Comparison of ENCODE assay signal across 9 cellular contexts in genomic region chr1:242467556-242468145, GRCh38. TPM values are rescaled to one million over a fixed set of nuclear protein-coding genes. Genes with fewer than 3 reads are reported as not detected.
DNase-seq lines count a peak whose midpoint lies in the region; ATAC-seq, FAIRE-seq and TF ChIP-seq lines count a peak whose summit lies in the region.
"Had no signal": no experiment of that assay in that cellular context is flagged by ENCODE, and none has a peak within 500 bp of the region (broad histone marks: within the 10 kb centered on the region; RNA-seq: fewer than 3 reads in every experiment).

No MANE protein-coding gene starts in this region.

- intact Hi-C loops in CD14-positive monocyte (cut with micrococcal nuclease): no loop called here

- H3K27me3 Mint-ChIP-seq in mesothelial cell of epicardium (ENCODE audit: low read depth) (no peaks in the 10 kb centered on the region), CD14-positive monocyte (ENCODE audit: low read depth in 3 of 3) (peaks cover 0 to 3% (median 2%) of the 10 kb centered on the region in 3 donors)

- no peaks in the 10 kb centered on the region for H3K9me3 ChIP-seq in RWPE2 (ENCODE audit: severe bottlenecking)

- H3K4me3 ChIP-seq in RWPE2 (ENCODE audit: severe bottlenecking): no peak overlapping the region

- no peaks in the 10 kb centered on the region for H3K36me3 Mint-ChIP-seq in mesothelial cell of epicardium
- H3K36me3 Mint-ChIP-seq in CD14-positive monocyte: no peaks in the 10 kb centered on the region
- H3K36me3 Mint-ChIP-seq: activated naive CD4-positive, alpha-beta T cell treated with anti-CD3 and anti-CD28 coated beads, Interleukin-2, amount 50 U/mL, for 24 hours had no signal

- H3K27ac ChIP-seq in RWPE2 (ENCODE audit: poor library complexity, severe bottlenecking): no peak overlapping the region

- FAIRE-seq in G401.6 (lab: Jason Lieb, UNC) (peak; percentile 64), endometrium (lab: Jason Lieb, UNC) (peak; percentile 99)

- H3K4me1 Mint-ChIP-seq in mesothelial cell of epicardium: peaks cover 4% of the 10 kb centered on the region
- no peaks in the 10 kb centered on the region for H3K4me1 Mint-ChIP-seq in CD14-positive monocyte
- H3K4me1 Mint-ChIP-seq: activated naive CD4-positive, alpha-beta T cell treated with anti-CD3 and anti-CD28 coated beads, Interleukin-2, amount 50 U/mL, for 24 hours had no signal

- H3K9me3 Mint-ChIP-seq in mesothelial cell of epicardium (no peaks in the 10 kb centered on the region), CD14-positive monocyte (peaks cover 0 to 6% (median 0%) of the 10 kb centered on the region in 7 donors)
- H3K9me3 Mint-ChIP-seq: activated naive CD4-positive, alpha-beta T cell treated with anti-CD3 and anti-CD28 coated beads, Interleukin-2, amount 50 U/mL, for 24 hours had no signal

- H3K27ac Mint-ChIP-seq in mesothelial cell of epicardium (no peak overlapping the region), CD14-positive monocyte (no peak overlapping the region)
- H3K27ac Mint-ChIP-seq: activated naive CD4-positive, alpha-beta T cell treated with anti-CD3 and anti-CD28 coated beads, Interleukin-2, amount 50 U/mL, for 24 hours had no signal

- H3K27me3 ChIP-seq in RWPE2 (ENCODE audit: insufficient read depth, poor library complexity, severe bottlenecking): no peaks in the 10 kb centered on the region

- TF ChIP-seq CTCF in RWPE2 (IDR thresholded peaks at IDR 0.05; ENCODE audit: poor library complexity, severe bottlenecking) (peak; percentile 61), mesothelial cell of epicardium (IDR thresholded peaks at IDR 0.05; ENCODE audit: unreplicated experiment) (peak; percentile 84), CD14-positive monocyte (IDR thresholded peaks at IDR 0.05) (no peak)

- DNase-seq in Kasumi-1 (lab: John Stamatoyannopoulos, UW) (peak; percentile 40 to 55), RWPE2 (ENCODE audit: low spot score) (no peak), mesothelial cell of epicardium (ENCODE audit: low spot score in 2 of 2, unreplicated experiment in 2 of 2) (peak in 1 of 2 experiments; percentile 67), CD14-positive monocyte (ENCODE audit: low spot score) (no peak)

- H3K4me3 Mint-ChIP-seq in mesothelial cell of epicardium: no peak overlapping the region
- H3K4me3 Mint-ChIP-seq in CD14-positive monocyte: no peak overlapping the region
- H3K4me3 Mint-ChIP-seq: activated naive CD4-positive, alpha-beta T cell treated with anti-CD3 and anti-CD28 coated beads, Interleukin-2, amount 50 U/mL, for 24 hours had no signal

- ATAC-seq in GM21619 (IDR thresholded peaks at IDR 0.05; ENCODE audit: unreplicated experiment) (peak; percentile 89), RWPE2 (ENCODE audit: low read depth) (peak; percentile 69), HG03521 (IDR thresholded peaks at IDR 0.05; ENCODE audit: unreplicated experiment) (no peak)

- no peaks in the 10 kb centered on the region for H3K4me1 ChIP-seq in RWPE2 (ENCODE audit: insufficient read depth, poor library complexity, severe bottlenecking)

- no peaks in the 10 kb centered on the region for H3K36me3 ChIP-seq in RWPE2 (ENCODE audit: low read depth)

RNA-seq across cellular contexts. Expression of gene PLD5, which starts 56.8 kb away (rescaled TPM):
- total RNA-seq in mesothelial cell of epicardium: 2.6 to 4.3 TPM (median 2.7 TPM) in 3 replicates
- polyA plus RNA-seq in CD14-positive monocyte: not detected

Comparison
In these comparisons a context has a peak if more than half of its experiments do, and no peak if none do; other contexts are left out.
1. DNase-seq: peak in Kasumi-1 (2 of 2); none in RWPE2 (single experiment) and CD14-positive monocyte (single experiment).